ENCODE assay signal across 8 cellular contexts in the genomic region with DNA sequence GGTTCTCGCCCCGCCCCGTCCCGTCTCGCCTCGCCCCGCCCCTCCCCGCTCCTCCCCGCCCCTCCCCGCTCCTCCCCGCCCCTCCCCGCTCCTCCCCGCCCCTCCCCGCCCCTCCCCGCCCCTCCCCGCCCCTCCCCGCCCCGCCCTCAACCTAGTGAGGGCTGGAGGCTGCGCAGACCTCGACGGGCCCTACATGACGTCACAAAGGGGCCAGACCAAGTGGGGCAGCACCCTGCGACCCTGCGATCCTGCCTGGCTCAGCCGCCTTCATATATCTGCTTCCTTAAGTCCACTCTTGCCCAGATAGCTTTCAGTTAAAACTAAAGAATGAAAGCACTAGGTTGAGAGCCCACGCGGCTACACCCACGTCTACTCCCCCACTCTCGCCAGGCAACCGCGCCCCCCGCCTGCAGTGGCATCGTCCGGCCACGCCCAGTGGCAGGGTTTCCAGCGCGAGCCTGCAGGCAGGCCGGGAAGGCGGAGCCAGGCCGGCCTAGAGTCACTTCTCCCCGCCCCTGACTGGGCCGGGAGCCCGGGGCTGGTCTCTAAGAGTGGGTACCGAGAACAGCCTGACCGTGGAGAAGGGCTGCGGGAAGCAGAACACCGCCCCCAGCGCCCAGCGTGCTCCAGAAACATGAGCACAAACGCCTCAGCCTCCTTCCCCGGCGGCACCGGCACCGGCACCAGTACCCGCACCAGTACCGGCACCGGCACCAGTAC. TPM values are rescaled to one million over a fixed set of nuclear protein-coding genes. Genes with fewer than 3 reads are reported as not detected.
A peak's percentile ranks its signal among the peaks of the same experiment; 100 is the strongest.
DNase-seq lines count a peak whose midpoint lies in the region; ATAC-seq and TF ChIP-seq lines count a peak whose summit lies in the region.

No MANE protein-coding gene starts in this region.

- no peak for TF ChIP-seq CTCF in OCI-LY1 (IDR thresholded peaks at IDR 0.05; ENCODE audit: low read length)

- H2AFZ ChIP-seq in OCI-LY1 (ENCODE audit: low read length): no peak overlapping the region

- H3K9me3 ChIP-seq in HUES48 (ENCODE audit: control insufficient read depth, insufficient read depth, low read length) (no peaks in the 10 kb centered on the region), OCI-LY1 (ENCODE audit: low read length) (no peaks in the 10 kb centered on the region), mononuclear cell (ENCODE audit: low read depth, low read length) (no peaks in the 10 kb centered on the region)

- H3K4me3 ChIP-seq in HUES48 (ENCODE audit: low read depth, low read length): peak overlapping the region; percentile 65
- peak overlapping the region; percentile 62 for H3K4me3 ChIP-seq in OCI-LY1 (ENCODE audit: low read depth, low read length, poor library complexity, severe bottlenecking)
- H3K4me3 ChIP-seq in mononuclear cell (ENCODE audit: low read length): peak overlapping the region; percentile 42

- H3K79me2 ChIP-seq in OCI-LY1 (ENCODE audit: insufficient read depth, low read length): no peaks in the 10 kb centered on the region

- H3K4me2 ChIP-seq in OCI-LY1 (ENCODE audit: low read length): peak overlapping the region; percentile 72

- H3F3A ChIP-seq in OCI-LY1 (ENCODE audit: insufficient read depth, low read length): no peaks in the 10 kb centered on the region

- no peaks in the 10 kb centered on the region for H3K9me2 ChIP-seq in OCI-LY1 (ENCODE audit: low read depth, low read length)

- DNase-seq in COR-L47 (lab: John Stamatoyannopoulos, UW) (peak; percentile 81), epithelial cell of prostate (ENCODE audit: low read depth, low spot score) (peak; percentile 64)
- peak; percentile 87 for DNase-seq in activated T-cell treated with anti-CD3 and anti-CD28 coated beads, Interleukin-2, amount 50 U/mL, for 1 hour
- DNase-seq in stimulated activated CD8-positive, alpha-beta memory T cell treated with anti-CD3 and anti-CD28 coated beads, Interleukin-2, amount 100 ng/mL, for 48 hours (ENCODE audit: low read depth in 2 of 2): peak; percentile 68 to 70

- H3K4me1 ChIP-seq in HUES48 (ENCODE audit: control insufficient read depth, insufficient read depth, low read length): no peaks in the 10 kb centered on the region
- no peaks in the 10 kb centered on the region for H3K4me1 ChIP-seq in OCI-LY1 (ENCODE audit: insufficient read depth, low read length, severe bottlenecking)
- peaks cover 9% of the 10 kb centered on the region for H3K4me1 ChIP-seq in mononuclear cell (ENCODE audit: insufficient read depth, low read length)

- H3K9ac ChIP-seq in HUES48 (ENCODE audit: low read depth, low read length) (peak overlapping the region; percentile 99), OCI-LY1 (ENCODE audit: low read length) (peak overlapping the region; percentile 77)

- peak; percentile 98 for ATAC-seq in GM21447 (IDR thresholded peaks at IDR 0.05; ENCODE audit: unreplicated experiment)

- H3K36me3 ChIP-seq in HUES48 (ENCODE audit: control insufficient read depth, insufficient read depth, low read length): no peaks in the 10 kb centered on the region
- no peaks in the 10 kb centered on the region for H3K36me3 ChIP-seq in OCI-LY1 (ENCODE audit: insufficient read depth, low read length)

- H3K27ac ChIP-seq in HUES48 (ENCODE audit: low read depth, low read length) (peak overlapping the region; percentile 77), OCI-LY1 (ENCODE audit: low read depth, low read length, poor library complexity, severe bottlenecking) (peak overlapping the region; percentile 69), epithelial cell of prostate (peak overlapping the region; percentile 75)

- H4K20me1 ChIP-seq in OCI-LY1 (ENCODE audit: insufficient read depth, low read length): no peaks in the 10 kb centered on the region

- peaks cover 21% of the 10 kb centered on the region for H3K27me3 ChIP-seq in HUES48 (ENCODE audit: control insufficient read depth, insufficient read depth, low read length)
- no peaks in the 10 kb centered on the region for H3K27me3 ChIP-seq in OCI-LY1 (ENCODE audit: insufficient read depth, low read length)
- peaks cover 2% of the 10 kb centered on the region for H3K27me3 ChIP-seq in mononuclear cell (ENCODE audit: insufficient read depth, low read length)

RNA-seq across cellular contexts. Expression of gene MAOA, which starts 1.5 kb away (rescaled TPM):
- 0.31 TPM for total RNA-seq in mononuclear cell

Comparison
In these comparisons a context has a peak if more than half of its experiments do, and no peak if none do; other contexts are left out.
1. Peak in every context shown above with its lines: DNase-seq, ATAC-seq, H3K4me3 ChIP-seq and H3K27ac ChIP-seq.